ENCODE assay signal across 13 cellular contexts in genomic region chr2:43455735-43456642, GRCh38.
A peak's percentile ranks its signal among the peaks of the same experiment; 100 is the strongest.
DNase-seq lines count a peak whose midpoint lies in the region; ATAC-seq and TF ChIP-seq lines count a peak whose summit lies in the region.
"Had no signal": no experiment of that assay in that cellular context is flagged by ENCODE, and none has a peak within 500 bp of the region (broad histone marks: within the 10 kb centered on the region; RNA-seq: fewer than 3 reads in every experiment).

No MANE protein-coding gene starts in this region.

- no peaks in the 10 kb centered on the region for H3K4me1 ChIP-seq in naive thymus-derived CD4-positive, alpha-beta T cell (ENCODE audit: control insufficient read depth in 2 of 2, insufficient read depth in 2 of 2, low read length in 2 of 2)
- peaks cover 0 to 73% (median 54%) of the 10 kb centered on the region in 4 donors for H3K4me1 ChIP-seq in sigmoid colon
- H3K4me1 ChIP-seq in ovary (ENCODE audit: insufficient read depth), result peaks cover 8% of the 10 kb centered on the region

- no peaks in the 10 kb centered on the region for H3K9me3 ChIP-seq in naive thymus-derived CD4-positive, alpha-beta T cell (ENCODE audit: control insufficient read depth in 2 of 3, low read length in 3 of 3)
- H3K9me3 ChIP-seq in sigmoid colon (no peaks in the 10 kb centered on the region), ovary (no peaks in the 10 kb centered on the region)

- no peaks in the 10 kb centered on the region for H3K27me3 ChIP-seq in naive thymus-derived CD4-positive, alpha-beta T cell (ENCODE audit: control insufficient read depth in 2 of 2, insufficient read depth in 2 of 2, low read length in 2 of 2)
- H3K27me3 ChIP-seq in sigmoid colon, result no peaks in the 10 kb centered on the region
- no peaks in the 10 kb centered on the region for H3K27me3 ChIP-seq in ovary

- H3K27ac Mint-ChIP-seq in naive thymus-derived CD4-positive, alpha-beta T cell, result no peak overlapping the region

- WGBS in sigmoid colon, 2 donors, result 53 to 64% methylated on average over 6 of the region's 6 CpGs
- WGBS in ovary, 3 donors, result 60 to 73% (median 70%) methylated on average over 6 of the region's 6 CpGs

- no peak overlapping the region for H3K27ac ChIP-seq in naive thymus-derived CD4-positive, alpha-beta T cell (ENCODE audit: low read depth, low read length)
- H3K27ac ChIP-seq in sigmoid colon, result peak overlapping the region in 1 of 4 donors; percentile 3
- no peak overlapping the region for H3K27ac ChIP-seq in ovary

- no peak for TF ChIP-seq POLR2A in sigmoid colon (IDR thresholded peaks at IDR 0.05)
- no peak for TF ChIP-seq POLR2A in ovary (IDR thresholded peaks at IDR 0.05)

- peaks cover 8 to 27% (median 17%) of the 10 kb centered on the region in 7 donors for H3K4me1 Mint-ChIP-seq in naive thymus-derived CD4-positive, alpha-beta T cell

- CTCF ChIA-PET in naive thymus-derived CD4-positive, alpha-beta T cell (lab: Charles Lee), result no interaction called here

- H3K9me3 Mint-ChIP-seq in naive thymus-derived CD4-positive, alpha-beta T cell, result no peaks in the 10 kb centered on the region

- H3K36me3 ChIP-seq in naive thymus-derived CD4-positive, alpha-beta T cell (ENCODE audit: control insufficient read depth in 2 of 3, insufficient read depth in 3 of 3, low read length in 3 of 3), result no peaks in the 10 kb centered on the region
- H3K36me3 ChIP-seq in sigmoid colon, result no peaks in the 10 kb centered on the region
- no peaks in the 10 kb centered on the region for H3K36me3 ChIP-seq in ovary

- H3K27me3 Mint-ChIP-seq in naive thymus-derived CD4-positive, alpha-beta T cell, result no peaks in the 10 kb centered on the region

- no peak for TF ChIP-seq CTCF in choroid plexus epithelial cell (conservative IDR thresholded peaks at IDR 0.05; ENCODE audit: low read depth, low read length)
- TF ChIP-seq CTCF in sigmoid colon (IDR thresholded peaks at IDR 0.05), result no peak
- no peak for TF ChIP-seq CTCF in ovary (IDR thresholded peaks at IDR 0.05)

- peaks cover 16 to 50% (median 36%) of the 10 kb centered on the region in 5 donors for H3K36me3 Mint-ChIP-seq in naive thymus-derived CD4-positive, alpha-beta T cell

- DNase-seq in GF-D8 (lab: John Stamatoyannopoulos, UW), result peak; percentile 17
- DNase-seq in LHCN-M2 (ENCODE audit: low read depth), result peak; percentile 97
- DNase-seq in choroid plexus epithelial cell (ENCODE audit: low read depth), result peak; percentile 94
- DNase-seq in naive thymus-derived CD4-positive, alpha-beta T cell, result no peak
- no peak for DNase-seq in NCI-H446 treated with DMSO at 0.1 percent for 48 hours (lab: John Stamatoyannopoulos, UW)
- DNase-seq in sigmoid colon, result no peak
- no peak for DNase-seq in ovary
- DNase-seq in NCI-H187 treated with DMSO at 0.1 percent for 48 hours (lab: John Stamatoyannopoulos, UW), result no peak
- DNase-seq: activated CD4-positive, alpha-beta T cell treated with anti-CD3 and anti-CD28 coated beads for 4 hours; effector CD4-positive, alpha-beta T cell; NCI-H2081 treated with DMSO at 0.1 percent for 48 hours; nucleus accumbens; stimulated activated naive CD4-positive, alpha-beta T cell had no signal

- no peak overlapping the region for H3K4me3 Mint-ChIP-seq in naive thymus-derived CD4-positive, alpha-beta T cell

- TF ChIP-seq EP300 in sigmoid colon (IDR thresholded peaks at IDR 0.05) (no peak), ovary (IDR thresholded peaks at IDR 0.05) (no peak)

- H3K4me3 ChIP-seq in choroid plexus epithelial cell (ENCODE audit: low read depth, low read length) (no peak overlapping the region), sigmoid colon (no peak overlapping the region), ovary (no peak overlapping the region)
- H3K4me3 ChIP-seq in naive thymus-derived CD4-positive, alpha-beta T cell (ENCODE audit: low read length), result no peak overlapping the region

- ATAC-seq in naive thymus-derived CD4-positive, alpha-beta T cell, result peak; percentile 48

- POLR2A ChIA-PET in naive thymus-derived CD4-positive, alpha-beta T cell (lab: Charles Lee), result no interaction called here

- intact Hi-C loops in naive thymus-derived CD4-positive, alpha-beta T cell (cut with micrococcal nuclease), result no loop called here
- intact Hi-C loops in sigmoid colon (cut with DNase I) (no loop called here), ovary (cut with DNase I) (no loop called here)

Comparison
In these comparisons a context has a peak if more than half of its experiments do, and no peak if none do; other contexts are left out.
1. DNase-seq: peak in GF-D8 (single experiment), LHCN-M2 (single experiment) and choroid plexus epithelial cell (single experiment); none in naive thymus-derived CD4-positive, alpha-beta T cell (0 of 9), NCI-H446 treated with DMSO at 0.1 percent for 48 hours (single experiment), sigmoid colon (single experiment), ovary (0 of 5) and NCI-H187 treated with DMSO at 0.1 percent for 48 hours (single experiment).